22 cellular contexts compared by ENCODE assay signal in the genomic region with DNA sequence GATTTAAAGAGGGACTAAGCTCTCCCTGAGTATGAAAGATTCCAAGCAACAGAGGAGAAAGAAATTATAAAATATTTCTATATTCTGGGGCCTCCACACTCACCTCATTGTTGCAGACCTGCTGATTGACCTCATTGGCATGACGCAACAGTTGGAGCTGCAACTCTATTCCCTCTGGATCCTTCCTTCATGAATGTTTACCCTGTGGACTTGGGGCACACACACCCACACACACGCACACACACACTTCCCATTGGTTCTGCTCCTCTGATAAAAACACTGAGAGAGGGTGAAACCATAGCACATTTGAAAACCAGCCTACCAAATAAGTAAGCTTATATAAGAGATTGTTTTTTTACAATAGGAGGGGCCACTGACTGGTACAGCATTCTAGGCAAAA.
"Had no signal": no experiment of that assay in that cellular context is flagged by ENCODE, and none has a peak within 500 bp of the region (broad histone marks: within the 10 kb centered on the region; RNA-seq: fewer than 3 reads in every experiment).

No MANE protein-coding gene starts in this region.

- H3K9me3 ChIP-seq: MG63, SJSA1 had no signal

- H3K27me3 ChIP-seq: MG63, SJSA1 had no signal

- DNase-seq: Karpas-422, KG1, MG63, NCI-H1092, NCI-H1105 treated with DMSO at 0.1 percent for 48 hours, NCI-H1417 treated with DMSO at 0.1 percent for 48 hours, NCI-H146, NCI-H1694 treated with DMSO at 0.1 percent for 48 hours, NCI-H1930, NCI-H2081, NCI-H2107, NCI-H226, NCI-H446, NCI-H510A, NCI-H524 treated with DMSO at 0.1 percent for 48 hours, NCI-H69, NCI-H774, Right ventricle myocardium superior, RPMI8226, SIG-M5 had no signal

- H3K36me3 ChIP-seq: MG63, SJSA1 had no signal

- H3K4me1 ChIP-seq: SJSA1 had no signal

- H3K4me3 ChIP-seq: MG63, SJSA1, SK-N-MC had no signal

- H3K27ac ChIP-seq: SJSA1, SK-N-MC had no signal
